Comparison of ENCODE assay signal across 1 cellular context in the genomic region with DNA sequence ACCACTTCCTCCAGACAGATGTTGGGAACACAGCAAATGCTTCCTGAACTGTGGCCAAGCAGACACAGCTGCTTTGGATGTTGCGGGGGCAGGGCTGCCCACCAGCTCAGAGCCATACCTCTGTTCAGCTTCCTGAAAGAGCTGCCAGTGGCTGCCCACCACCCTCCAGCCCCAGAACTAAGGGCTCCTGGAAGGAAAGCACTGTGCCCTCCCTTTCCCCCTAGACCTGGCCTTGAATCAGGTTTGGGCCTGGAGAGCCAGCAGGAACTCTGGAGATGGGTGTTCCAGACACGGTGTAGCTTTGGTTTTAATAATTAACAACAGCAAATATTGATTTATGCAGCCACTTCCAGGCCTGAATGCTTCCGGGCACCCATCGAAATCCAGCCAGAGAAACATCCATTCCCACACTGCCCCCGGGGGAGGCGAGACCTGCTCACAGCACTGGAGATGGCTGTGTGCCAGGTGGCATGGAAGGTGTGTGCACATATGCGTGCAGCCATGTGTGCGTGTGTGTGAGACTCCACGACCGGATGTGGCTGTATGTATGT.
TF ChIP-seq lines count a peak whose summit lies in the region.

No MANE protein-coding gene starts in this region.

TF ChIP-seq in K562, 482 proteins besides CTCF, POLR2A, EP300 and RAD21 (continued from another document):
- TF ChIP-seq, protein P1, sequence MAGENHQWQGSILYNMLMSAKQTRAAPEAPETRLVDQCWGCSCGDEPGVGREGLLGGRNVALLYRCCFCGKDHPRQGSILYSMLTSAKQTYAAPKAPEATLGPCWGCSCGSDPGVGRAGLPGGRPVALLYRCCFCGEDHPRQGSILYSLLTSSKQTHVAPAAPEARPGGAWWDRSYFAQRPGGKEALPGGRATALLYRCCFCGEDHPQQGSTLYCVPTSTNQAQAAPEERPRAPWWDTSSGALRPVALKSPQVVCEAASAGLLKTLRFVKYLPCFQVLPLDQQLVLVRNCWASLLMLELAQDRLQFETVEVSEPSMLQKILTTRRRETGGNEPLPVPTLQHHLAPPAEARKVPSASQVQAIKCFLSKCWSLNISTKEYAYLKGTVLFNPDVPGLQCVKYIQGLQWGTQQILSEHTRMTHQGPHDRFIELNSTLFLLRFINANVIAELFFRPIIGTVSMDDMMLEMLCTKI (IDR thresholded peaks at IDR 0.05; ENCODE audit: partially characterized antibody), result no peak
- TF ChIP-seq ZNF184 (CRISPR knock-in tag; IDR thresholded peaks at IDR 0.05), result no peak
TF ChIP-seq in K562: peak in this region for 2.
